In genomic region chr1:89762801-89763648, GRCh38 we compare ENCODE assay signal across 1 cellular context.
A peak's percentile ranks its signal among the peaks of the same experiment; 100 is the strongest.
TF ChIP-seq lines count a peak whose summit lies in the region.

No MANE protein-coding gene starts in this region.

TF ChIP-seq in K562, 482 proteins besides CTCF, POLR2A, EP300 and RAD21 (continued from another document and continues in another):
- TF ChIP-seq ARID4B (CRISPR knock-in tag; IDR thresholded peaks at IDR 0.05) (peak; percentile 78; the same call in 1 of the 2 replicates), LCOR (CRISPR knock-in tag; IDR thresholded peaks at IDR 0.05) (peak; percentile 89), KDM5B (IDR thresholded peaks at IDR 0.05; ENCODE audit: insufficient replicate concordance, low read depth, low read length) (no peak), CTBP1 (IDR thresholded peaks at IDR 0.05; ENCODE audit: borderline replicate concordance) (peak; percentile 90), ERF (CRISPR knock-in tag; IDR thresholded peaks at IDR 0.05) (0 out of 2 replicates have a peak, but pooled peaks have one; percentile 27), KLF16 (IDR thresholded peaks at IDR 0.05) (peak; percentile 27; the same call in 1 of the 2 replicates), MAX (CRISPR knock-in tag; IDR thresholded peaks at IDR 0.05) (peak; percentile 41; the same call in 1 of the 2 replicates), NCOA1 (IDR thresholded peaks at IDR 0.05; ENCODE audit: low read depth) (peak; percentile 44; the same call in 1 of the 2 replicates), TRIM28 (IDR thresholded peaks at IDR 0.05) (peak; percentile 61; the same call in 1 of the 2 replicates), RAD51 (IDR thresholded peaks at IDR 0.05; ENCODE audit: borderline replicate concordance, low read depth) (no peak), CREB3L1 (IDR thresholded peaks at IDR 0.05; ENCODE audit: borderline replicate concordance, low read depth) (peak; percentile 18; the same call in 1 of the 2 replicates), ZBTB11 (CRISPR knock-in tag; IDR thresholded peaks at IDR 0.05) (peak in 1 of 3 experiments; percentile 33; a peak in 1 of 6 replicates), HES1 (IDR thresholded peaks at IDR 0.05; ENCODE audit: low read depth) (0 out of 2 replicates have a peak, but pooled peaks have one; percentile 3), EP400 (IDR thresholded peaks at IDR 0.05) (peak; percentile 47), KLF1 (tag; IDR thresholded peaks at IDR 0.05) (peak; percentile 87), MEF2A (IDR thresholded peaks at IDR 0.05; ENCODE audit: control insufficient read depth, low read depth, low read length) (no peak), ZNF253 (CRISPR knock-in tag; conservative IDR thresholded peaks at IDR 0.05) (no peak), MAZ (CRISPR knock-in tag; conservative IDR thresholded peaks at IDR 0.05 in 1 of 2, IDR thresholded peaks at IDR 0.05 in 1 of 2) (peak; percentile 84 to 92), BCOR (IDR thresholded peaks at IDR 0.05) (peak; percentile 81), PBX2 (CRISPR knock-in tag; IDR thresholded peaks at IDR 0.05; ENCODE audit: low read depth) (no peak), PBX2 (tag; conservative IDR thresholded peaks at IDR 0.05; ENCODE audit: low read depth) (0 out of 2 replicates have a peak, but pooled peaks have one; percentile 10), DPF2 (IDR thresholded peaks at IDR 0.05) (peak; percentile 81), ZNF23 (CRISPR knock-in tag; IDR thresholded peaks at IDR 0.05) (no peak), THRB (CRISPR knock-in tag; conservative IDR thresholded peaks at IDR 0.05) (0 out of 2 replicates have a peak, but pooled peaks have one; percentile 51), EGR1 (conservative IDR thresholded peaks at IDR 0.05) (peak; percentile 42), PML (IDR thresholded peaks at IDR 0.05; ENCODE audit: low read length) (0 out of 2 replicates have a peak, but pooled peaks have one; percentile 52), TEAD1 (CRISPR knock-in tag; IDR thresholded peaks at IDR 0.05) (peak in 1 of 2 experiments; percentile 86; a peak in 1 of 4 replicates), ARNT (IDR thresholded peaks at IDR 0.05) (no peak), SMARCA4 (IDR thresholded peaks at IDR 0.05) (peak; percentile 60), RCOR1 (IDR thresholded peaks at IDR 0.05; ENCODE audit: borderline replicate concordance in 1 of 2, low read depth in 2 of 2, low read length in 2 of 2) (peak; percentile 27 to 42; a peak in 2 of 4 replicates), ELF4 (CRISPR knock-in tag; IDR thresholded peaks at IDR 0.05) (peak; percentile 77; the same call in 1 of the 2 replicates), RREB1 (CRISPR knock-in tag; IDR thresholded peaks at IDR 0.05) (no peak), ZKSCAN1 (IDR thresholded peaks at IDR 0.05; ENCODE audit: low read depth, low read length) (0 out of 2 replicates have a peak, but pooled peaks have one; percentile 59), ATF1 (CRISPR knock-in tag; IDR thresholded peaks at IDR 0.05) (no peak), ATF1 (tag; IDR thresholded peaks at IDR 0.05) (peak; percentile 66), USF2 (CRISPR knock-in tag; IDR thresholded peaks at IDR 0.05) (no peak), ZNF695 (CRISPR knock-in tag; IDR thresholded peaks at IDR 0.05) (no peak), CAMTA2 (CRISPR knock-in tag; conservative IDR thresholded peaks at IDR 0.05) (no peak), CEBPG (CRISPR knock-in tag; IDR thresholded peaks at IDR 0.05) (no peak), CEBPG (tag; conservative IDR thresholded peaks at IDR 0.05 in 1 of 2, IDR thresholded peaks at IDR 0.05 in 1 of 2) (no peak), CREM (IDR thresholded peaks at IDR 0.05; ENCODE audit: low read depth) (0 out of 2 replicates have a peak, but pooled peaks have one; percentile 41)
